ENCODE assay signal across 8 cellular contexts in genomic region chr6:161272600-161273355, GRCh38. TPM values are rescaled to one million over a fixed set of nuclear protein-coding genes. Genes with fewer than 3 reads are reported as not detected.
DNase-seq lines count a peak whose midpoint lies in the region; ATAC-seq and TF ChIP-seq lines count a peak whose summit lies in the region.

No MANE protein-coding gene starts in this region.

- H2AFZ ChIP-seq in ACC112 (ENCODE audit: low read length, unreplicated experiment) (no peak overlapping the region), GM23248 (peak overlapping the region; percentile 43)

- H3K36me3 Mint-ChIP-seq in WTC11: peaks cover 15% of the 10 kb centered on the region

- no peaks in the 10 kb centered on the region for H3K9me2 ChIP-seq in GM23248 (ENCODE audit: insufficient read depth)

- peaks cover 36% of the 10 kb centered on the region for H3K79me2 ChIP-seq in ACC112 (ENCODE audit: control insufficient read depth, insufficient read depth, low read length, unreplicated experiment)
- peaks cover 55% of the 10 kb centered on the region for H3K79me2 ChIP-seq in GM23248 (ENCODE audit: insufficient read depth)

- peak overlapping the region; percentile 95 for H3K9ac ChIP-seq in GM23248

- POLR2A ChIA-PET in WTC11 (lab: Charles Lee): interaction anchor here (0.9 to 1.6 kb wide), 4 partner anchors 13 to 30 kb away, joined by 3 to 5 read pairs (median 4); no protein-coding TSS in a partner anchor

- peaks cover 47% of the 10 kb centered on the region for H3K4me1 Mint-ChIP-seq in WTC11

- H3K36me3 ChIP-seq in ACC112 (ENCODE audit: insufficient read depth, low read length) (no peaks in the 10 kb centered on the region), GM23248 (ENCODE audit: low read depth) (no peaks in the 10 kb centered on the region)

- DNase-seq in GM23248: peak; percentile 83
- DNase-seq in WTC11 (ENCODE audit: low spot score): no peak
- peak; percentile 25 for DNase-seq in glomerular endothelial cell (ENCODE audit: extremely low read depth, low read depth, low spot score)
- DNase-seq in retinal pigment epithelial cell (ENCODE audit: low read depth): peak; percentile 55

- peak overlapping the region; percentile 94 for H3K4me3 ChIP-seq in ACC112 (ENCODE audit: low read depth, low read length)
- peak overlapping the region; percentile 90 for H3K4me3 ChIP-seq in GM23248
- H3K4me3 ChIP-seq in retinal pigment epithelial cell (ENCODE audit: low read length): peak overlapping the region; percentile 86

- H4K20me1 ChIP-seq in GM23248 (ENCODE audit: insufficient read depth): no peaks in the 10 kb centered on the region

- CTCF ChIA-PET in WTC11 (lab: Charles Lee): interaction anchor here (1.1 to 2.2 kb wide), 3 partner anchors 49 to 98 kb away, joined by 4 to 11 read pairs (median 4); no protein-coding TSS in a partner anchor

- peak overlapping the region; percentile 99 for H3K4me2 ChIP-seq in GM23248 (ENCODE audit: unreplicated experiment)

- ATAC-seq in WTC11: peak; percentile 4; the same call in 1 of the 2 replicates
- ATAC-seq in HG03565 (IDR thresholded peaks at IDR 0.05; ENCODE audit: unreplicated experiment): no peak
- ATAC-seq in HG02938 (IDR thresholded peaks at IDR 0.05; ENCODE audit: unreplicated experiment): no peak
- no peak for ATAC-seq in HG02885 (IDR thresholded peaks at IDR 0.05; ENCODE audit: poor library complexity, unreplicated experiment)

- H3K27ac ChIP-seq in ACC112 (ENCODE audit: low read depth, low read length) (peak overlapping the region; percentile 86), GM23248 (peak overlapping the region; percentile 89)

- in situ Hi-C loops in GM23248 (cut with MboI): no loop called here

- WGBS in GM23248 (ENCODE audit: low coverage in 1 of 2, low lambda C conversion rate in 2 of 2, missing lambda C conversion rate in 2 of 2), 2 experiments: 2% methylated on average over 11 of the region's 11 CpGs

- H3K4me1 ChIP-seq in ACC112 (ENCODE audit: control insufficient read depth, insufficient read depth, low read length, unreplicated experiment) (peaks cover 7% of the 10 kb centered on the region), GM23248 (ENCODE audit: insufficient read depth) (peaks cover 18% of the 10 kb centered on the region)

- no peaks in the 10 kb centered on the region; the same call in 1 of the 2 replicates for H3F3A ChIP-seq in GM23248 (ENCODE audit: insufficient read depth)

- H3K4me3 Mint-ChIP-seq in WTC11: peak overlapping the region; percentile 96

- peak overlapping the region; percentile 78 for H3K27ac Mint-ChIP-seq in WTC11

- no peaks in the 10 kb centered on the region for H3K27me3 ChIP-seq in ACC112 (ENCODE audit: insufficient read depth, low read length)
- no peaks in the 10 kb centered on the region for H3K27me3 ChIP-seq in GM23248 (replicated peaks; ENCODE audit: insufficient read depth)

- TF ChIP-seq CTCF in WTC11 (IDR thresholded peaks at IDR 0.05): no peak
- no peak for TF ChIP-seq CTCF in retinal pigment epithelial cell (conservative IDR thresholded peaks at IDR 0.05; ENCODE audit: low read depth, low read length)

- H3K27me3 Mint-ChIP-seq in WTC11 (ENCODE audit: low read depth): 0 out of 2 replicates have a peak, but pooled peaks cover 4% of the 10 kb centered on the region

- no peaks in the 10 kb centered on the region for H3K9me3 ChIP-seq in GM23248 (ENCODE audit: low read depth)

- H3K9me3 Mint-ChIP-seq in WTC11: peaks cover 6% of the 10 kb centered on the region; the same call in 1 of the 2 replicates

TF ChIP-seq in WTC11, 78 proteins besides CTCF, POLR2A, EP300 and RAD21:
- TF ChIP-seq ELF4 (CRISPR knock-in tag; IDR thresholded peaks at IDR 0.05; ENCODE audit: low read depth) (no peak), TP53 (CRISPR knock-in tag; IDR thresholded peaks at IDR 0.05) (no peak), SMAD3 (CRISPR knock-in tag; IDR thresholded peaks at IDR 0.05; ENCODE audit: borderline replicate concordance) (no peak), ESRRA (CRISPR knock-in tag; IDR thresholded peaks at IDR 0.05; ENCODE audit: borderline replicate concordance) (no peak), ETV6 (CRISPR knock-in tag; IDR thresholded peaks at IDR 0.05) (no peak), FOXP1 (CRISPR knock-in tag; IDR thresholded peaks at IDR 0.05; ENCODE audit: borderline replicate concordance) (no peak), NR2C2 (CRISPR knock-in tag; IDR thresholded peaks at IDR 0.05) (no peak), ZBTB21 (CRISPR knock-in tag; IDR thresholded peaks at IDR 0.05; ENCODE audit: borderline replicate concordance) (no peak), EMX1 (CRISPR knock-in tag; IDR thresholded peaks at IDR 0.05) (no peak)
- TF ChIP-seq, protein P1, sequence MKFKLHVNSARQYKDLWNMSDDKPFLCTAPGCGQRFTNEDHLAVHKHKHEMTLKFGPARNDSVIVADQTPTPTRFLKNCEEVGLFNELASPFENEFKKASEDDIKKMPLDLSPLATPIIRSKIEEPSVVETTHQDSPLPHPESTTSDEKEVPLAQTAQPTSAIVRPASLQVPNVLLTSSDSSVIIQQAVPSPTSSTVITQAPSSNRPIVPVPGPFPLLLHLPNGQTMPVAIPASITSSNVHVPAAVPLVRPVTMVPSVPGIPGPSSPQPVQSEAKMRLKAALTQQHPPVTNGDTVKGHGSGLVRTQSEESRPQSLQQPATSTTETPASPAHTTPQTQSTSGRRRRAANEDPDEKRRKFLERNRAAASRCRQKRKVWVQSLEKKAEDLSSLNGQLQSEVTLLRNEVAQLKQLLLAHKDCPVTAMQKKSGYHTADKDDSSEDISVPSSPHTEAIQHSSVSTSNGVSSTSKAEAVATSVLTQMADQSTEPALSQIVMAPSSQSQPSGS (CRISPR knock-in tag; IDR thresholded peaks at IDR 0.05; ENCODE audit: borderline replicate concordance, low read depth): no peak
- TF ChIP-seq, protein P2, sequence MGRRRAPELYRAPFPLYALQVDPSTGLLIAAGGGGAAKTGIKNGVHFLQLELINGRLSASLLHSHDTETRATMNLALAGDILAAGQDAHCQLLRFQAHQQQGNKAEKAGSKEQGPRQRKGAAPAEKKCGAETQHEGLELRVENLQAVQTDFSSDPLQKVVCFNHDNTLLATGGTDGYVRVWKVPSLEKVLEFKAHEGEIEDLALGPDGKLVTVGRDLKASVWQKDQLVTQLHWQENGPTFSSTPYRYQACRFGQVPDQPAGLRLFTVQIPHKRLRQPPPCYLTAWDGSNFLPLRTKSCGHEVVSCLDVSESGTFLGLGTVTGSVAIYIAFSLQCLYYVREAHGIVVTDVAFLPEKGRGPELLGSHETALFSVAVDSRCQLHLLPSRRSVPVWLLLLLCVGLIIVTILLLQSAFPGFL (CRISPR knock-in tag; IDR thresholded peaks at IDR 0.05; ENCODE audit: borderline replicate concordance): no peak

RNA-seq across cellular contexts. Expression of gene AGPAT4, which starts 1.1 kb away (rescaled TPM):
- total RNA-seq in GM23248 (2014; rRNA removed; shearing (Covaris generic)): 3.0 and 3.4 TPM in 2 replicates
- 3.9 and 4.8 TPM in 2 replicates for polyA plus RNA-seq in GM23248 (2016; fragmentation: Nextera tagmentation; extraction: Ambion mirVana)
- 19.7 to 27.4 TPM (median 25.3 TPM) in 3 replicates for total RNA-seq in WTC11 (2021)
- 11.4 and 15.8 TPM in 2 replicates for total RNA-seq in glomerular endothelial cell
